9 cellular contexts compared by ENCODE assay signal in the genomic region with DNA sequence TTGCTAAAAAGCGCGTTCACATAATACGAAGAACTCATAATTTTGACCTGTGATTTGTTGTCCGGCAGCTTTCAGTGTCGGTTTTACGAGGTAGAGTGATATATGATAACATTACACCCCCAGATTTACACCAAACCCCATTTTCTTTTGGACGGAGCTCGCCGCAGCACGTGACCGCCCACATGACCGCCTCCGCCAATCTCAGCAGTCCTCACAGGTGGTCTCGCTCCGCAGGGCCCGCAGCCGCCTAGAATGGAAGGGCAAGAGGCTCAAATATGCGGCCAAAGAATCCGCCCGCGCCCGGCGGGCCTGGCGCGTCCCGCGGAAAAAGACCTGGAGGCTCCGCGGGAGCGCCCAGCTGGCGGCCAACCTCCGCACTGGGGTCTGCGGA. TPM values are rescaled to one million over a fixed set of nuclear protein-coding genes. Genes with fewer than 3 reads are reported as not detected.
DNase-seq lines count a peak whose midpoint lies in the region; ATAC-seq and TF ChIP-seq lines count a peak whose summit lies in the region.
"Had no signal": no experiment of that assay in that cellular context is flagged by ENCODE, and none has a peak within 500 bp of the region (broad histone marks: within the 10 kb centered on the region; RNA-seq: fewer than 3 reads in every experiment).

A gene (minus strand): TSS at position 168 of the 391 bp plus-strand sequence. CDS start 130 bp downstream, at position 38.

- no peaks in the 10 kb centered on the region for H3K9me3 ChIP-seq in stomach smooth muscle (ENCODE audit: control insufficient read depth in 2 of 2, low read length in 2 of 2)
- H3K9me3 ChIP-seq: neutrophil had no signal

- TF ChIP-seq CTCF in VCaP (conservative IDR thresholded peaks at IDR 0.05): no peak

- H3K36me3 ChIP-seq in stomach smooth muscle (ENCODE audit: control insufficient read depth in 2 of 2, insufficient read depth in 2 of 2, low read length in 2 of 2): no peaks in the 10 kb centered on the region
- H3K36me3 ChIP-seq: neutrophil had no signal

- peaks cover 42% of the 10 kb centered on the region for H3K4me1 ChIP-seq in stomach smooth muscle (ENCODE audit: control insufficient read depth, insufficient read depth, low read length)

- H3K27me3 ChIP-seq in stomach smooth muscle (ENCODE audit: control insufficient read depth in 1 of 2, insufficient read depth in 2 of 2, low read length in 2 of 2): peaks cover 87 to 97% of the 10 kb centered on the region in 2 donors

- peak within 1 kb of the TSS; percentile 42; the same call in 1 of the 2 replicates for H3K27ac ChIP-seq in VCaP
- no peak within 1 kb of the TSS for H3K27ac ChIP-seq in stomach smooth muscle (ENCODE audit: low read length)
- H3K27ac ChIP-seq: neutrophil had no signal

- DNase-seq in C1 segment of cervical spinal cord (lab: John Stamatoyannopoulos, UW) (peak in 10 of 14 donors; percentile 50 to 78 (median 66)), HT-29 (ENCODE audit: low spot score) (peak; percentile 69), iPS-NIHi11 (ENCODE audit: low spot score) (peak; percentile 77)
- DNase-seq in stimulated activated CD4-positive, alpha-beta T cell treated with anti-CD3 and anti-CD28 coated beads, Interleukin-4, amount 100 ng/mL, for 1 hour: no peak

- peak within 1 kb of the TSS; percentile 8 to 47 for H3K4me3 ChIP-seq in stomach smooth muscle (ENCODE audit: low read length in 2 of 2)

- ATAC-seq in HG03135 (IDR thresholded peaks at IDR 0.05; ENCODE audit: unreplicated experiment): no peak
- no peak for ATAC-seq in HG02623 (IDR thresholded peaks at IDR 0.05; ENCODE audit: unreplicated experiment)

- H3K9ac ChIP-seq in stomach smooth muscle (ENCODE audit: low read length in 2 of 2): no peak within 1 kb of the TSS

RNA-seq across cellular contexts. Expression of the gene that starts here (rescaled TPM):
- total RNA-seq in HT-29 (2014; rRNA removed; shearing (Covaris generic)): 5.6 and 10.7 TPM in 2 replicates
